ENCODE assay signal across 7 cellular contexts in the genomic region with DNA sequence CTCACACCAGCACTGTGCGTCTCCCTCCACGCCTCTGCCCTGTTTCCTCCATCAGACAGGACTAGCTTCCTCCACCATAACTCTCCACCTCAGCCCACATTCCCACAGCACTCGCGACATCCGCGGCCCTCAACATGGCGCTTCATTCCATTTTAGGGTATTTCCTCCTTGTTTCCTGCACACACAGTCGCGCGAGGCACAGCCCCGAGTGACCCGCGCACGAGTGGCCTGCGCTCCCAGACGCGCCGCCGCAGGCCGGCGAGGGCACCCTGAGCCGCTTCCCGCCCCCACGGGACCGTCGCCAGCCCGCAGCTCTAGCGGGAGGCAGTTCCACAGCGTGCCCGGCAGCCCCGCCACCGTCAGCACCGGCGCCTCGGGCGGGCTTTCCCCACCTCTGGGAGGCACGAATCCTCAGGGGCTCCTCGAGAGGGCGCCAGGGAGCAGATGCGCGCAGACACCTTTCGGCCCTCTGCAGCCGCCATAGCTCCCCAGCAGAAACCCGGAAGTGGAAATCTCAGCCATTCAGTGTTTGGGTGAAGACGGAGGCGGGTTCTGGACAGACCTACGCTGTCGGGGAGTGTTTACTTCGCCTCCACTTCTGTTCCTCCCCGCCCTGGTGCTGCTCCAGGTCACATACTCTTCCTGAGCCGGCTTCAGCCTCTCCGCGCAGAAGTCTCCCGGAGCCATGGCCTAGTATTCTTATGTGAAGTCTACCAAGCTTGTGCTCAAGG.
DNase-seq lines count a peak whose midpoint lies in the region; ATAC-seq, FAIRE-seq and TF ChIP-seq lines count a peak whose summit lies in the region.
"Not testable (repeated sequence)": the region's sequence is repeated elsewhere in the genome, so short reads cannot be mapped to it uniquely, and the experiment has no call there.

No MANE protein-coding gene starts in this region.

- H3K4me1 ChIP-seq in Loucy (ENCODE audit: insufficient read depth, low read length, poor library complexity, severe bottlenecking); effector memory CD4-positive, alpha-beta T cell (ENCODE audit: control insufficient read depth, insufficient read depth, low read length, poor library complexity, severe bottlenecking); smooth muscle cell (ENCODE audit: low read depth): not testable (repeated sequence)

- peak overlapping the region; percentile 93 for H3K27ac ChIP-seq in effector memory CD4-positive, alpha-beta T cell (ENCODE audit: insufficient read depth, low read length, poor library complexity, severe bottlenecking)
- H3K27ac ChIP-seq in smooth muscle cell (ENCODE audit: low read depth): peak overlapping the region; percentile 74

- H3K9ac ChIP-seq in Loucy (ENCODE audit: low read depth, low read length, poor library complexity, severe bottlenecking) (peak overlapping the region; percentile 90), smooth muscle cell (ENCODE audit: low read depth) (peak overlapping the region; percentile 85)

- H3F3A ChIP-seq in Loucy (ENCODE audit: low read depth); smooth muscle cell (ENCODE audit: low read depth): not testable (repeated sequence)

- H3K9me2 ChIP-seq in Loucy (replicated peaks; ENCODE audit: low read depth, low read length): not testable (repeated sequence)

- H3K9me3 ChIP-seq in Loucy (ENCODE audit: insufficient read depth, low read depth, low read length); effector memory CD4-positive, alpha-beta T cell (ENCODE audit: control insufficient read depth, low read length); smooth muscle cell (replicated peaks; ENCODE audit: low read depth): not testable (repeated sequence)

- 48% methylated on average over 54 of the region's 54 CpGs for WGBS in smooth muscle cell (ENCODE audit: low lambda C conversion rate)

- peak overlapping the region; percentile 81 for H3K4me2 ChIP-seq in Loucy (ENCODE audit: low read depth, low read length, poor library complexity, severe bottlenecking)
- H3K4me2 ChIP-seq in smooth muscle cell: peak overlapping the region; percentile 89

- DNase-seq in GM18507 (ENCODE audit: extremely low spot score, insufficient read length, low read depth) (peak; percentile 57), left kidney (ENCODE audit: low read depth, low spot score) (peak; percentile 99)
- peak; percentile 96 for DNase-seq in activated CD8-positive, alpha-beta memory T cell treated with anti-CD3 and anti-CD28 coated beads, Interleukin-2, amount 50 U/mL, for 1 hour (ENCODE audit: extremely low read depth)
- peak; percentile 93 to 98 (median 98) for DNase-seq in effector memory CD4-positive, alpha-beta T cell
- not testable (repeated sequence) for DNase-seq in smooth muscle cell (lab: John Stamatoyannopoulos, UW; ENCODE audit: unreplicated experiment)

- not testable (repeated sequence) for H3K36me3 ChIP-seq in Loucy (ENCODE audit: insufficient read depth, low read length); effector memory CD4-positive, alpha-beta T cell (ENCODE audit: control insufficient read depth, insufficient read depth, low read length); smooth muscle cell (ENCODE audit: low read depth)

- ATAC-seq in HG02623 (IDR thresholded peaks at IDR 0.05; ENCODE audit: unreplicated experiment): peak; percentile 100

- H3K79me2 ChIP-seq in Loucy (ENCODE audit: insufficient read depth, low read length): peaks cover 33% of the 10 kb centered on the region; the same call in 1 of the 2 replicates
- H3K79me2 ChIP-seq in smooth muscle cell (ENCODE audit: low read depth): not testable (repeated sequence)

- H3K4me3 ChIP-seq in Loucy (ENCODE audit: low read length, poor library complexity, severe bottlenecking) (peak overlapping the region; percentile 78), smooth muscle cell (peak overlapping the region; percentile 88)
- peak overlapping the region; percentile 69 for H3K4me3 ChIP-seq in effector memory CD4-positive, alpha-beta T cell (ENCODE audit: insufficient read depth, low read depth, low read length, poor library complexity, severe bottlenecking)

- H3K27me3 ChIP-seq in Loucy (ENCODE audit: insufficient read depth, low read length, poor library complexity, severe bottlenecking); effector memory CD4-positive, alpha-beta T cell (replicated peaks; ENCODE audit: control insufficient read depth, insufficient read depth, low read length, poor library complexity, severe bottlenecking); smooth muscle cell (ENCODE audit: low read depth): not testable (repeated sequence)

- TF ChIP-seq CTCF in Loucy (conservative IDR thresholded peaks at IDR 0.05; ENCODE audit: low read length) (peak; percentile 74), smooth muscle cell (IDR thresholded peaks at IDR 0.05; ENCODE audit: borderline replicate concordance, insufficient read depth, poor library complexity, severe bottlenecking) (peak; percentile 71)

- H2AFZ ChIP-seq in Loucy (ENCODE audit: low read length): peak overlapping the region; percentile 95
- H2AFZ ChIP-seq in smooth muscle cell (ENCODE audit: low read depth): peak overlapping the region; percentile 97

- FAIRE-seq in GM18507 (lab: Jason Lieb, UNC): not testable (repeated sequence)

- H4K20me1 ChIP-seq in Loucy (ENCODE audit: insufficient read depth, low read length, poor library complexity, severe bottlenecking); smooth muscle cell (ENCODE audit: low read depth): not testable (repeated sequence)
